Comparison of ENCODE assay signal across 24 cellular contexts in genomic region chr5:57191163-57191562, GRCh38.
"Had no signal": no experiment of that assay in that cellular context is flagged by ENCODE, and none has a peak within 500 bp of the region (broad histone marks: within the 10 kb centered on the region; RNA-seq: fewer than 3 reads in every experiment).

No MANE protein-coding gene starts in this region.

- H3K27ac Mint-ChIP-seq: activated CD4-positive, alpha-beta memory T cell treated with anti-CD3 and anti-CD28 coated beads for 36 hours; activated CD4-positive, alpha-beta T cell treated with anti-CD3 and anti-CD28 coated beads, Interleukin-2, amount 10 ng/mL, durations not matched to agents 7 days and 5 days; activated naive CD4-positive, alpha-beta T cell treated with anti-CD3 and anti-CD28 coated beads, Interleukin-2, amount 50 U/mL, for 72 hours; WTC11 had no signal

- H3K27me3 Mint-ChIP-seq: activated CD4-positive, alpha-beta memory T cell treated with anti-CD3 and anti-CD28 coated beads for 36 hours; activated CD4-positive, alpha-beta T cell treated with anti-CD3 and anti-CD28 coated beads, Interleukin-2, amount 10 ng/mL, durations not matched to agents 7 days and 5 days had no signal

- H3K9me2 ChIP-seq: SK-N-SH had no signal

- DNase-seq: activated CD4-positive, alpha-beta memory T cell treated with anti-CD3 and anti-CD28 coated beads for 36 hours; activated CD4-positive, alpha-beta T cell treated with anti-CD3 and anti-CD28 coated beads, Interleukin-2, amount 10 ng/mL, durations not matched to agents 7 days and 5 days; activated CD4-positive, CD25-positive, alpha-beta regulatory T cell treated with anti-CD3 and anti-CD28 coated beads, Interleukin-2, amount 50 U/mL, for 72 hours; activated CD8-positive, alpha-beta memory T cell treated with anti-CD3 and anti-CD28 coated beads for 24 hours; activated T-cell treated with anti-CD3 and anti-CD28 coated beads, Interleukin-2, amount 50 U/mL, for 48 hours; anterior cingulate cortex; cerebellar nuclear complex; Karpas-422; NCI-H1048; NCI-H146; NCI-H187 treated with DMSO at 0.1 percent for 48 hours; NCI-H2081 treated with DMSO at 0.1 percent for 48 hours; NCI-H226; NCI-H526 treated with DMSO at 0.1 percent for 48 hours; NCI-H82; OCI-M1; RPMI8226; SJCRH30; SK-N-SH had no signal

- H3K4me1 ChIP-seq: SJCRH30 had no signal

- H3K4me3 Mint-ChIP-seq: activated CD4-positive, alpha-beta memory T cell treated with anti-CD3 and anti-CD28 coated beads for 36 hours; activated CD4-positive, alpha-beta T cell treated with anti-CD3 and anti-CD28 coated beads, Interleukin-2, amount 10 ng/mL, durations not matched to agents 7 days and 5 days; WTC11 had no signal

- ATAC-seq: activated naive CD4-positive, alpha-beta T cell treated with anti-CD3 and anti-CD28 coated beads, Interleukin-2, amount 50 U/mL, for 72 hours; K562; Panc1; Right ventricle myocardium inferior; WTC11 had no signal

- H3K4me3 ChIP-seq: K562, SJCRH30 had no signal

- H3K9me3 Mint-ChIP-seq: activated CD4-positive, alpha-beta memory T cell treated with anti-CD3 and anti-CD28 coated beads for 36 hours; activated CD4-positive, alpha-beta T cell treated with anti-CD3 and anti-CD28 coated beads, Interleukin-2, amount 10 ng/mL, durations not matched to agents 7 days and 5 days; activated naive CD4-positive, alpha-beta T cell treated with anti-CD3 and anti-CD28 coated beads, Interleukin-2, amount 50 U/mL, for 72 hours; WTC11 had no signal

- H3K4me2 ChIP-seq: SK-N-SH had no signal

- H3K9me3 ChIP-seq: SJCRH30, SK-N-SH had no signal

- H3K27ac ChIP-seq: SJCRH30 had no signal
